Comparison of ENCODE assay signal across 20 cellular contexts in genomic region chr4:147347217-147347616, GRCh38.
A peak's percentile ranks its signal among the peaks of the same experiment; 100 is the strongest.
DNase-seq lines count a peak whose midpoint lies in the region; ATAC-seq, FAIRE-seq and TF ChIP-seq lines count a peak whose summit lies in the region.
"Had no signal": no experiment of that assay in that cellular context is flagged by ENCODE, and none has a peak within 500 bp of the region (broad histone marks: within the 10 kb centered on the region; RNA-seq: fewer than 3 reads in every experiment).

No MANE protein-coding gene starts in this region.

- TF ChIP-seq POLR2A in HepG2 (IDR thresholded peaks at IDR 0.05; ENCODE audit: insufficient read depth in 1 of 2, low read depth in 2 of 2, low read length in 2 of 2) (no peak), right lobe of liver (IDR thresholded peaks at IDR 0.05) (no peak)

- intact Hi-C loops in HepG2 (cut with micrococcal nuclease; ENCODE audit: unreplicated experiment) (no loop called here), right lobe of liver (cut with DNase I) (no loop called here), mucosa of descending colon (cut with DNase I, micrococcal nuclease) (no loop called here), pancreas (cut with DNase I) (no loop called here)

- no peak for TF ChIP-seq RAD21 in HepG2 (CRISPR knock-in tag; IDR thresholded peaks at IDR 0.05)

- TF ChIP-seq CTCF in HepG2 (CRISPR knock-in tag; IDR thresholded peaks at IDR 0.05) (no peak), right lobe of liver (IDR thresholded peaks at IDR 0.05) (no peak), mucosa of descending colon (IDR thresholded peaks at IDR 0.05) (no peak), pancreas (IDR thresholded peaks at IDR 0.05) (no peak)

- POLR2A ChIA-PET in HepG2 (lab: Yijun Ruan, JAX), result no interaction called here

- CTCF ChIA-PET in HepG2 (lab: Yijun Ruan, JAX; ENCODE audit: low intra/inter-chr PET ratio, low total read pairs), result no interaction called here

- no peak overlapping the region for H3K9ac ChIP-seq in HepG2 (ENCODE audit: insufficient read depth, low read depth, low read length)
- H3K9ac ChIP-seq: BLaER1 treated with 17β-estradiol and CSF1 and Interleukin-3, amounts not matched to agents 10 nM and 100 nM had no signal

- no TSS peak for BruUV-seq in HepG2 (replicated peaks; lab: Mats Ljungman, UMichigan)

- no peak overlapping the region for H2AFZ ChIP-seq in HepG2 (ENCODE audit: low read length)

- WGBS in HepG2 (ENCODE audit: low lambda C conversion rate), result 12% methylated on average over 8 of the region's 8 CpGs
- WGBS in right lobe of liver (ENCODE audit: insufficient coverage, low coverage, low lambda C conversion rate, missing lambda C conversion rate), result 65% methylated on average over 8 of the region's 8 CpGs
- WGBS in pancreas, 2 donors, result 61 to 73% methylated on average over 8 of the region's 8 CpGs

- DNase-seq in HepG2 (ENCODE audit: low spot score) (no peak), right lobe of liver (no peak), mucosa of descending colon (no peak), pancreas (no peak)
- DNase-seq: AML-193; Caco-2; Calu3; CD4-positive, alpha-beta T cell; CD8-positive, alpha-beta T cell; DMS79 treated with DMSO at 0.1 percent for 48 hours; GF-D8 had no signal

- no peaks in the 10 kb centered on the region for H3K4me1 ChIP-seq in HepG2 (ENCODE audit: insufficient read depth, low read length)
- H3K4me1 ChIP-seq in right lobe of liver, result no peaks in the 10 kb centered on the region
- no peaks in the 10 kb centered on the region for H3K4me1 ChIP-seq in mucosa of descending colon (ENCODE audit: low read depth)
- no peaks in the 10 kb centered on the region for H3K4me1 ChIP-seq in pancreas
- H3K4me1 ChIP-seq: A549; BLaER1 treated with 17β-estradiol and CSF1 and Interleukin-3, amounts not matched to agents 10 nM and 100 nM; Caco-2 had no signal

- TF ChIP-seq EP300 in HepG2 (IDR thresholded peaks at IDR 0.05; ENCODE audit: low read depth in 2 of 2, low read length in 2 of 2), result no peak
- TF ChIP-seq EP300 in HepG2 (CRISPR knock-in tag; IDR thresholded peaks at IDR 0.05; ENCODE audit: borderline replicate concordance), result no peak

- no peaks in the 10 kb centered on the region for H3K79me2 ChIP-seq in HepG2 (ENCODE audit: insufficient read depth, low read length)

- H3K27me3 ChIP-seq in HepG2 (ENCODE audit: control insufficient read depth in 1 of 2, insufficient read depth in 2 of 2, low read length in 2 of 2) (no peaks in the 10 kb centered on the region), right lobe of liver (no peaks in the 10 kb centered on the region), pancreas (no peaks in the 10 kb centered on the region)
- H3K27me3 ChIP-seq: BLaER1 treated with 17β-estradiol and CSF1 and Interleukin-3, amounts not matched to agents 10 nM and 100 nM had no signal

- FAIRE-seq in HepG2 (lab: Jason Lieb, UNC) (no peak), pancreas (lab: Jason Lieb, UNC) (no peak)
- FAIRE-seq: A549, D721Med, G401.6, GM12891, GM19239 had no signal

- no peak for ATAC-seq in HepG2
- no peak for ATAC-seq in right lobe of liver
- ATAC-seq in mucosa of descending colon, result peak; percentile 56
- no peak for ATAC-seq in pancreas
- no peak for ATAC-seq in GM19455 (IDR thresholded peaks at IDR 0.05; ENCODE audit: unreplicated experiment)
- ATAC-seq: A549; CD8-positive, alpha-beta T cell had no signal

- no peak overlapping the region for H3K4me2 ChIP-seq in HepG2 (ENCODE audit: low read depth, low read length)
- H3K4me2 ChIP-seq: A549; BLaER1 treated with 17β-estradiol and CSF1 and Interleukin-3, amounts not matched to agents 10 nM and 100 nM had no signal

- H3K27ac ChIP-seq in HepG2 (ENCODE audit: extremely low read length, insufficient read depth, low read length), result no peak overlapping the region
- no peak overlapping the region for H3K27ac ChIP-seq in right lobe of liver
- H3K27ac ChIP-seq in pancreas, result no peak overlapping the region
- H3K27ac ChIP-seq: 22Rv1; A549; BLaER1 treated with 17β-estradiol and CSF1 and Interleukin-3, amounts not matched to agents 10 nM and 100 nM; C4-2B had no signal

- no peaks in the 10 kb centered on the region for H4K20me1 ChIP-seq in HepG2 (ENCODE audit: insufficient read depth, low read length)
- H4K20me1 ChIP-seq: BLaER1 treated with 17β-estradiol and CSF1 and Interleukin-3, amounts not matched to agents 10 nM and 100 nM had no signal

- H3K9me3 ChIP-seq in HepG2 (ENCODE audit: low read length) (no peaks in the 10 kb centered on the region), right lobe of liver (no peaks in the 10 kb centered on the region), mucosa of descending colon (no peaks in the 10 kb centered on the region), pancreas (no peaks in the 10 kb centered on the region)
- H3K9me3 ChIP-seq: A549; BLaER1 treated with 17β-estradiol and CSF1 and Interleukin-3, amounts not matched to agents 10 nM and 100 nM; Caco-2 had no signal

- no peaks in the 10 kb centered on the region for H3K36me3 ChIP-seq in HepG2 (replicated peaks in 1 of 2; ENCODE audit: control insufficient read depth in 1 of 2, insufficient read depth in 2 of 2, low read length in 2 of 2)
- H3K36me3 ChIP-seq in right lobe of liver, result no peaks in the 10 kb centered on the region
- H3K36me3 ChIP-seq in mucosa of descending colon (ENCODE audit: low read depth), result no peaks in the 10 kb centered on the region
- no peaks in the 10 kb centered on the region for H3K36me3 ChIP-seq in pancreas
- H3K36me3 ChIP-seq: BLaER1 treated with 17β-estradiol and CSF1 and Interleukin-3, amounts not matched to agents 10 nM and 100 nM had no signal

- H3K4me3 ChIP-seq in HepG2 (replicated peaks in 1 of 3; ENCODE audit: insufficient read depth in 1 of 3, low read depth in 2 of 3, low read length in 3 of 3), result no peak overlapping the region
- no peak overlapping the region for H3K4me3 ChIP-seq in right lobe of liver
- H3K4me3 ChIP-seq in mucosa of descending colon, result no peak overlapping the region
- no peak overlapping the region for H3K4me3 ChIP-seq in pancreas
- H3K4me3 ChIP-seq: A549; BLaER1 treated with 17β-estradiol and CSF1 and Interleukin-3, amounts not matched to agents 10 nM and 100 nM had no signal

- in situ Hi-C loops in HepG2 (cut with HindIII; ENCODE audit: extremely low pct_ligation_motif_present, low pct_unique_long_range_greater_than_20kb), result no loop called here

TF ChIP-seq in HepG2, 621 proteins besides CTCF, POLR2A, EP300 and RAD21:
- TF ChIP-seq ZFP82 (CRISPR knock-in tag; IDR thresholded peaks at IDR 0.05; ENCODE audit: borderline replicate concordance), result no peak
- no peak for TF ChIP-seq CREB3 (CRISPR knock-in tag; IDR thresholded peaks at IDR 0.05)
- TF ChIP-seq CREB1 (IDR thresholded peaks at IDR 0.05), result peak; percentile 68
- TF ChIP-seq CREB1 (CRISPR knock-in tag; IDR thresholded peaks at IDR 0.05), result no peak
- TF ChIP-seq ZNF282 (IDR thresholded peaks at IDR 0.05; ENCODE audit: partially characterized antibody), result no peak
- no peak for TF ChIP-seq LBX2 (CRISPR knock-in tag; IDR thresholded peaks at IDR 0.05; ENCODE audit: borderline replicate concordance)
